In the genomic region with DNA sequence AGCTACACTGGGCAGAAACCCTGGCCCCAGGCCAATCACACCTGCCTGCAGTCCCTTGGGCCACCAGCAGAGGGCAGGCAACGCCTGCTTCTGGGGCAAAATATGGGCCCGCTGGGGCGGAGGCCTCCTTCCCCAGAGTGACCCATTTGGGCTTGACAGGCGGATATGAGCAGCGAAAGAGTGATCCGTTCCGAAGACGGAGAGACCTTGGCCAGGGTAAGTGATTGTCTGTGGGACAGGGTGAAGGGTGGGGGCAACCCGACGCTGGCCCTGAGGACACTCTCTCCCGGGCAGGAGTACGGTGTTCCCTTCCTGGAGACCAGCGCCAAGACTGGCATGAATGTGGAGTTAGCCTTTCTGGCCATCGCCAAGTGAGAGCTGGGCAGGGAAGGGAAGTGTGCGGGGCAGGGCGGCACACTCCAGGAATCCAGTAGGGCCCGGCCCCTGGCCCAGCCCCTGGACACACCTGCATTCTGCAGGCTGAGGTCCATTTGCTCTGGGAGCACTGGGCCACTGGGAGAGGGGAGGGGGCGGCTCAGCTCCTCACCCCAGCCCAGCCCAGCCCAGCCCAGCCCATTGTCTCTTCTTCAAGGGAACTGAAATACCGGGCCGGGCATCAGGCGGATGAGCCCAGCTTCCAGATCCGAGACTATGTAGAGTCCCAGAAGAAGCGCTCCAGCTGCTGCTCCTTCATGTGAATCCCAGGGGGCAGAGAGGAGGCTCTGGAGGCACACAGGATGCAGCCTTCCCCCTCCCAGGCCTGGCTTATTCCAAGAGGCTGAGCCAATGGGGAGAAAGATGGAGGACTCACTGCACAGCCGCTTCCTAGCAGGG, we compare ENCODE assay signal across 8 cellular contexts. TPM values are rescaled to one million over a fixed set of nuclear protein-coding genes. Genes with fewer than 3 reads are reported as not detected.
DNase-seq lines count a peak whose midpoint lies in the region; ATAC-seq and TF ChIP-seq lines count a peak whose summit lies in the region.

No MANE protein-coding gene starts in this region.

- no peaks in the 10 kb centered on the region for H4K20me1 ChIP-seq in neural cell (ENCODE audit: insufficient read depth)

- H3K4me3 Mint-ChIP-seq in CD4-positive, CD25-positive, alpha-beta regulatory T cell, result peak overlapping the region; percentile 70 to 95 (median 81)
- peak overlapping the region; percentile 62 for H3K4me3 Mint-ChIP-seq in activated T-helper 17 cell treated with anti-CD3 and anti-CD28 coated beads, Interleukin-2, amount 50 U/mL, for 72 hours
- H3K4me3 Mint-ChIP-seq in stimulated activated naive CD8-positive, alpha-beta T cell treated with anti-CD3 and anti-CD28 coated beads, Interleukin-15, Interleukin-2, amounts not matched to agents 100 ng/mL and 50 ng/mL, for 24 hours, result no peak overlapping the region

- no peaks in the 10 kb centered on the region for H3K9me3 ChIP-seq in CD4-positive, CD25-positive, alpha-beta regulatory T cell (ENCODE audit: control insufficient read depth in 2 of 2, low read length in 2 of 2)
- no peaks in the 10 kb centered on the region for H3K9me3 ChIP-seq in neural cell (ENCODE audit: low read length)

- no peaks in the 10 kb centered on the region for H3K27me3 ChIP-seq in CD4-positive, CD25-positive, alpha-beta regulatory T cell (ENCODE audit: control insufficient read depth, insufficient read depth, low read length)
- peaks cover 25% of the 10 kb centered on the region for H3K27me3 ChIP-seq in neural cell (ENCODE audit: insufficient read depth, low read depth, low read length)

- peaks cover 7% of the 10 kb centered on the region for H3K36me3 Mint-ChIP-seq in CD4-positive, CD25-positive, alpha-beta regulatory T cell
- peaks cover 6% of the 10 kb centered on the region for H3K36me3 Mint-ChIP-seq in activated T-helper 17 cell treated with anti-CD3 and anti-CD28 coated beads, Interleukin-2, amount 50 U/mL, for 72 hours (ENCODE audit: low read depth)
- peaks cover 4% of the 10 kb centered on the region for H3K36me3 Mint-ChIP-seq in stimulated activated naive CD8-positive, alpha-beta T cell treated with anti-CD3 and anti-CD28 coated beads, Interleukin-15, Interleukin-2, amounts not matched to agents 100 ng/mL and 50 ng/mL, for 24 hours (ENCODE audit: low read depth)

- H3K36me3 ChIP-seq in CD4-positive, CD25-positive, alpha-beta regulatory T cell (ENCODE audit: control insufficient read depth, insufficient read depth, low read length), result no peaks in the 10 kb centered on the region
- no peaks in the 10 kb centered on the region for H3K36me3 ChIP-seq in neural cell (ENCODE audit: insufficient read depth, low read length)

- H3K9me2 ChIP-seq in neural cell (ENCODE audit: insufficient read depth, low read length), result no peaks in the 10 kb centered on the region

- peak overlapping the region; percentile 50 for H3K27ac ChIP-seq in CD4-positive, CD25-positive, alpha-beta regulatory T cell (ENCODE audit: insufficient read depth, low read length, poor library complexity, severe bottlenecking)
- H3K27ac ChIP-seq in neural cell (ENCODE audit: low read length), result no peak overlapping the region

- H3K4me1 ChIP-seq in CD4-positive, CD25-positive, alpha-beta regulatory T cell (ENCODE audit: control insufficient read depth, insufficient read depth, low read length, poor library complexity, severe bottlenecking), result peaks cover 79% of the 10 kb centered on the region

- no peak for TF ChIP-seq EP300 in neural cell (conservative IDR thresholded peaks at IDR 0.05; ENCODE audit: poor library complexity, severe bottlenecking)

- DNase-seq in CD4-positive, CD25-positive, alpha-beta regulatory T cell, result peak; percentile 75 to 79 (median 76)
- DNase-seq in HS-27A (ENCODE audit: low read depth) (peak; percentile 41), fibroblast of the aortic adventitia (ENCODE audit: low read depth) (peak; percentile 69)

- H3K9me3 Mint-ChIP-seq in CD4-positive, CD25-positive, alpha-beta regulatory T cell, result no peaks in the 10 kb centered on the region
- H3K9me3 Mint-ChIP-seq in activated T-helper 17 cell treated with anti-CD3 and anti-CD28 coated beads, Interleukin-2, amount 50 U/mL, for 72 hours, result no peaks in the 10 kb centered on the region
- no peaks in the 10 kb centered on the region for H3K9me3 Mint-ChIP-seq in stimulated activated naive CD8-positive, alpha-beta T cell treated with anti-CD3 and anti-CD28 coated beads, Interleukin-15, Interleukin-2, amounts not matched to agents 100 ng/mL and 50 ng/mL, for 24 hours

- peak; percentile 54 for TF ChIP-seq RAD21 in neural cell (conservative IDR thresholded peaks at IDR 0.05)

- no peaks in the 10 kb centered on the region for H3F3A ChIP-seq in neural cell (ENCODE audit: insufficient read depth, low read length, poor library complexity, severe bottlenecking)

- H3K27ac Mint-ChIP-seq in CD4-positive, CD25-positive, alpha-beta regulatory T cell, result peak overlapping the region; percentile 72 to 96 (median 91)
- H3K27ac Mint-ChIP-seq in activated T-helper 17 cell treated with anti-CD3 and anti-CD28 coated beads, Interleukin-2, amount 50 U/mL, for 72 hours, result peak overlapping the region; percentile 65
- H3K27ac Mint-ChIP-seq in stimulated activated naive CD8-positive, alpha-beta T cell treated with anti-CD3 and anti-CD28 coated beads, Interleukin-15, Interleukin-2, amounts not matched to agents 100 ng/mL and 50 ng/mL, for 24 hours, result peak overlapping the region; percentile 82

- H3K4me2 ChIP-seq in neural cell (ENCODE audit: low read length), result no peak overlapping the region

- ATAC-seq in CD4-positive, CD25-positive, alpha-beta regulatory T cell (ENCODE audit: low read depth in 2 of 2), result peak; percentile 24 to 29
- peak; percentile 25 for ATAC-seq in activated T-helper 17 cell treated with anti-CD3 and anti-CD28 coated beads, Interleukin-2, amount 50 U/mL, for 72 hours (replicated peaks)
- no peak for ATAC-seq in HG02759 (IDR thresholded peaks at IDR 0.05; ENCODE audit: unreplicated experiment)

- H3K27me3 Mint-ChIP-seq in CD4-positive, CD25-positive, alpha-beta regulatory T cell, result no peaks in the 10 kb centered on the region
- H3K27me3 Mint-ChIP-seq in activated T-helper 17 cell treated with anti-CD3 and anti-CD28 coated beads, Interleukin-2, amount 50 U/mL, for 72 hours, result no peaks in the 10 kb centered on the region
- H3K27me3 Mint-ChIP-seq in stimulated activated naive CD8-positive, alpha-beta T cell treated with anti-CD3 and anti-CD28 coated beads, Interleukin-15, Interleukin-2, amounts not matched to agents 100 ng/mL and 50 ng/mL, for 24 hours, result no peaks in the 10 kb centered on the region

- no peak overlapping the region for H3K4me3 ChIP-seq in CD4-positive, CD25-positive, alpha-beta regulatory T cell (ENCODE audit: low read depth, low read length)
- H3K4me3 ChIP-seq in fibroblast of the aortic adventitia (ENCODE audit: low read depth, low read length), result peak overlapping the region; percentile 25
- no peak overlapping the region for H3K4me3 ChIP-seq in neural cell (ENCODE audit: low read length)

- H3K79me2 ChIP-seq in neural cell (replicated peaks; ENCODE audit: insufficient read depth, low read length), result no peaks in the 10 kb centered on the region

- H3K9ac ChIP-seq in neural cell (ENCODE audit: low read length), result no peak overlapping the region

- TF ChIP-seq CTCF in fibroblast of the aortic adventitia (IDR thresholded peaks at IDR 0.05; ENCODE audit: insufficient read depth, low read length) (peak; percentile 100), neural cell (IDR thresholded peaks at IDR 0.05; ENCODE audit: poor library complexity, severe bottlenecking) (peak; percentile 60)

- H2AFZ ChIP-seq in neural cell (ENCODE audit: low read depth, low read length), result no peak overlapping the region

- H3K4me1 Mint-ChIP-seq in CD4-positive, CD25-positive, alpha-beta regulatory T cell, result peaks cover 14 to 74% (median 43%) of the 10 kb centered on the region in 4 donors
- H3K4me1 Mint-ChIP-seq in activated T-helper 17 cell treated with anti-CD3 and anti-CD28 coated beads, Interleukin-2, amount 50 U/mL, for 72 hours, result peaks cover 41% of the 10 kb centered on the region
- peaks cover 70% of the 10 kb centered on the region for H3K4me1 Mint-ChIP-seq in stimulated activated naive CD8-positive, alpha-beta T cell treated with anti-CD3 and anti-CD28 coated beads, Interleukin-15, Interleukin-2, amounts not matched to agents 100 ng/mL and 50 ng/mL, for 24 hours (ENCODE audit: low read depth)

TF ChIP-seq in neural cell, 6 proteins besides CTCF, POLR2A, EP300 and RAD21 (continues in another document):
- TF ChIP-seq SMC3 (conservative IDR thresholded peaks at IDR 0.05; ENCODE audit: poor library complexity), result peak; percentile 27

RNA-seq across cellular contexts. Expression of a gene that starts 3.5 kb away (rescaled TPM):
- total RNA-seq in CD4-positive, CD25-positive, alpha-beta regulatory T cell, result 177 TPM
- 100 to 1,000 TPM; 373 to 453 (median 405) TPM for polyA plus RNA-seq in CD4-positive, CD25-positive, alpha-beta regulatory T cell
- polyA plus RNA-seq in PFSK-1 (2012; ENCODE audit: insufficient read length, low read depth), result 34.4 TPM
- 100 to 1,000 TPM in 1 of 2 donors, 10 to 100 TPM in 1; 76.2 to 160 TPM for total RNA-seq in activated T-helper 17 cell treated with anti-CD3 and anti-CD28 coated beads, Interleukin-2, amount 50 U/mL, for 72 hours
- 11.0 and 11.7 TPM in 2 replicates for total RNA-seq in fibroblast of the aortic adventitia (ENCODE audit: low replicate concordance)
- 0.51 and 1.3 TPM in 2 replicates for polyA plus RNA-seq in neural cell
- 0.81 and 1.2 TPM in 2 replicates for polyA minus RNA-seq in neural cell

RNA-seq across cellular contexts. Expression of a gene that starts 7.9 kb away (rescaled TPM):
- 85.5 TPM for total RNA-seq in CD4-positive, CD25-positive, alpha-beta regulatory T cell
- 100 to 1,000 TPM in 2 of 4 donors, 10 to 100 TPM in 2; 75.6 to 159 (median 104) TPM for polyA plus RNA-seq in CD4-positive, CD25-positive, alpha-beta regulatory T cell
- polyA plus RNA-seq in PFSK-1 (2012; ENCODE audit: insufficient read length, low read depth), result not detected
- total RNA-seq in activated T-helper 17 cell treated with anti-CD3 and anti-CD28 coated beads, Interleukin-2, amount 50 U/mL, for 72 hours, result 1 to 10 TPM; 2.5 to 3.4 TPM
- total RNA-seq in fibroblast of the aortic adventitia (ENCODE audit: low replicate concordance), result 0.09 TPM in 1 of 2 replicates, not detected in the other
- polyA plus RNA-seq in neural cell, result 0.32 TPM in 1 of 2 replicates, not detected in the other
- not detected in 2 replicates for polyA minus RNA-seq in neural cell

RNA-seq across cellular contexts. Expression of a gene that starts 31.2 kb away (rescaled TPM):
- total RNA-seq in CD4-positive, CD25-positive, alpha-beta regulatory T cell, result 35.4 TPM
- polyA plus RNA-seq in CD4-positive, CD25-positive, alpha-beta regulatory T cell, result 10 to 100 TPM; 16.2 to 22.0 (median 17.7) TPM
- 78.2 TPM for polyA plus RNA-seq in PFSK-1 (2012; ENCODE audit: insufficient read length, low read depth)
- 10 to 100 TPM; 31.6 to 39.2 TPM for total RNA-seq in activated T-helper 17 cell treated with anti-CD3 and anti-CD28 coated beads, Interleukin-2, amount 50 U/mL, for 72 hours
- total RNA-seq in fibroblast of the aortic adventitia (ENCODE audit: low replicate concordance), result 20.2 and 26.5 TPM in 2 replicates
- 232 and 243 TPM in 2 replicates for polyA plus RNA-seq in neural cell
- 34.1 and 35.2 TPM in 2 replicates for polyA minus RNA-seq in neural cell

RNA-seq across cellular contexts. Expression of a gene that starts 32.2 kb away (rescaled TPM):
- 0.52 TPM for total RNA-seq in CD4-positive, CD25-positive, alpha-beta regulatory T cell
- polyA plus RNA-seq in CD4-positive, CD25-positive, alpha-beta regulatory T cell, result under 1 TPM in 2 of 4 donors, not detected in 2; 0.19 to 0.21 TPM
- polyA plus RNA-seq in PFSK-1 (2012; ENCODE audit: insufficient read length, low read depth), result not detected
- not detected for total RNA-seq in activated T-helper 17 cell treated with anti-CD3 and anti-CD28 coated beads, Interleukin-2, amount 50 U/mL, for 72 hours
- not detected in 2 replicates for total RNA-seq in fibroblast of the aortic adventitia (ENCODE audit: low replicate concordance)
- polyA plus RNA-seq in neural cell, result not detected in 2 replicates
- polyA minus RNA-seq in neural cell, result not detected in 2 replicates

Comparison
In these comparisons a context has a peak if more than half of its experiments do, and no peak if none do; other contexts are left out.
1. RNA of a gene that starts 7.9 kb away (total RNA-seq): 85.5 TPM in CD4-positive, CD25-positive, alpha-beta regulatory T cell (single experiment); 2.5 to 3.4 TPM in activated T-helper 17 cell treated with anti-CD3 and anti-CD28 coated beads, Interleukin-2, amount 50 U/mL, for 72 hours and 0.09 TPM in fibroblast of the aortic adventitia; every median in the first group is over 10 times any median in the second.
2. Peak in every context shown above with its lines, with median percentiles within 50 percentile points of each other: DNase-seq and H3K27ac Mint-ChIP-seq.